In the genomic region with DNA sequence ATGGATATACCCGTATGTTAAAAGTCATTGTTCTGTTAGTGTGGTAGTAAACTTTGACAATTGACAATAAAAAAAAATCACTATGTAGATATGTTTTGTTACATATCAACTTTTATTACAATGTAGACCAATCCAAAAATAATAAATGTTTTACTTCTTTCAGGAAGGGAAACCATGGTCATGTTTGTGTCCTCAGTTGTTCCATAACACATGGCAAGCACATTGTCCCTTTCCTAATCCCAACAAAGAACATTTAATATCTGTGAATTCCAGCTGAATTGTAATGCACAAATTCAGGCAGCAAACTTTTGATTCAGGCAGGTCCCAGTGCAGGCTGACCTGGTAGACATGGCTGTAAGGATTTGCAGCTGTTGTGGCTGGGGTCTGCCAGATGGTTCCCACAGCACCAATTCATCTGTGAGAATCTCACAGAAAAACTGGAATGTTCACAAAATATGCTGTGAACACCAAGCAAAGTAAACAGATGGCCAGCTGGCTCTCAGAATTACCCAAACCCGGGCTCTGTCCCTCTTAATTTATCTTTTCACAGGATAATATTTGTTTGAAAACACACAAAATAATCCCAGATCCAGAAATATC, we compare ENCODE assay signal across 2 cellular contexts.
TF ChIP-seq lines count a peak whose summit lies in the region.

No MANE protein-coding gene starts in this region.

TF ChIP-seq in K562, 482 proteins besides CTCF, POLR2A, EP300 and RAD21:
- TF ChIP-seq ZNF311 (CRISPR knock-in tag; IDR thresholded peaks at IDR 0.05) (no peak), JUN (IDR thresholded peaks at IDR 0.05; ENCODE audit: borderline replicate concordance, low read depth, low read length) (no peak), JUN (CRISPR knock-in tag; IDR thresholded peaks at IDR 0.05; ENCODE audit: borderline replicate concordance) (no peak), CCNT2 (IDR thresholded peaks at IDR 0.05; ENCODE audit: borderline replicate concordance, extremely low read depth, insufficient read length, low read depth, low read length) (no peak), RBM15 (IDR thresholded peaks at IDR 0.05; ENCODE audit: insufficient read depth, low read length) (no peak)
- TF ChIP-seq, protein P1, sequence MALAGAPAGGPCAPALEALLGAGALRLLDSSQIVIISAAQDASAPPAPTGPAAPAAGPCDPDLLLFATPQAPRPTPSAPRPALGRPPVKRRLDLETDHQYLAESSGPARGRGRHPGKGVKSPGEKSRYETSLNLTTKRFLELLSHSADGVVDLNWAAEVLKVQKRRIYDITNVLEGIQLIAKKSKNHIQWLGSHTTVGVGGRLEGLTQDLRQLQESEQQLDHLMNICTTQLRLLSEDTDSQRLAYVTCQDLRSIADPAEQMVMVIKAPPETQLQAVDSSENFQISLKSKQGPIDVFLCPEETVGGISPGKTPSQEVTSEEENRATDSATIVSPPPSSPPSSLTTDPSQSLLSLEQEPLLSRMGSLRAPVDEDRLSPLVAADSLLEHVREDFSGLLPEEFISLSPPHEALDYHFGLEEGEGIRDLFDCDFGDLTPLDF (CRISPR knock-in tag; IDR thresholded peaks at IDR 0.05), result no peak

TF ChIP-seq in GM23338, 12 proteins besides CTCF, POLR2A, EP300 and RAD21:
- TF ChIP-seq STAT1 (IDR thresholded peaks at IDR 0.05; ENCODE audit: unreplicated experiment) (no peak), EZH2phosphoT487 (IDR thresholded peaks at IDR 0.05; ENCODE audit: unreplicated experiment) (no peak), EZH2 (IDR thresholded peaks at IDR 0.05; ENCODE audit: low read depth, unreplicated experiment) (no peak), REST (IDR thresholded peaks at IDR 0.05; ENCODE audit: unreplicated experiment) (no peak), NANOG (IDR thresholded peaks at IDR 0.05; ENCODE audit: borderline replicate concordance) (no peak), ZNF331 (CRISPR knock-in tag; IDR thresholded peaks at IDR 0.05; ENCODE audit: low read depth) (no peak), JUNB (IDR thresholded peaks at IDR 0.05; ENCODE audit: unreplicated experiment) (no peak), CREB1 (CRISPR knock-in tag; IDR thresholded peaks at IDR 0.05; ENCODE audit: low read depth) (no peak), ZNF114 (CRISPR knock-in tag; IDR thresholded peaks at IDR 0.05) (no peak), POLR2AphosphoS5 (IDR thresholded peaks at IDR 0.05; ENCODE audit: low read depth) (no peak)
- TF ChIP-seq, protein P2, sequence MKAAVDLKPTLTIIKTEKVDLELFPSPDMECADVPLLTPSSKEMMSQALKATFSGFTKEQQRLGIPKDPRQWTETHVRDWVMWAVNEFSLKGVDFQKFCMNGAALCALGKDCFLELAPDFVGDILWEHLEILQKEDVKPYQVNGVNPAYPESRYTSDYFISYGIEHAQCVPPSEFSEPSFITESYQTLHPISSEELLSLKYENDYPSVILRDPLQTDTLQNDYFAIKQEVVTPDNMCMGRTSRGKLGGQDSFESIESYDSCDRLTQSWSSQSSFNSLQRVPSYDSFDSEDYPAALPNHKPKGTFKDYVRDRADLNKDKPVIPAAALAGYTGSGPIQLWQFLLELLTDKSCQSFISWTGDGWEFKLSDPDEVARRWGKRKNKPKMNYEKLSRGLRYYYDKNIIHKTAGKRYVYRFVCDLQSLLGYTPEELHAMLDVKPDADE (IDR thresholded peaks at IDR 0.05), result no peak
- TF ChIP-seq, protein P3, sequence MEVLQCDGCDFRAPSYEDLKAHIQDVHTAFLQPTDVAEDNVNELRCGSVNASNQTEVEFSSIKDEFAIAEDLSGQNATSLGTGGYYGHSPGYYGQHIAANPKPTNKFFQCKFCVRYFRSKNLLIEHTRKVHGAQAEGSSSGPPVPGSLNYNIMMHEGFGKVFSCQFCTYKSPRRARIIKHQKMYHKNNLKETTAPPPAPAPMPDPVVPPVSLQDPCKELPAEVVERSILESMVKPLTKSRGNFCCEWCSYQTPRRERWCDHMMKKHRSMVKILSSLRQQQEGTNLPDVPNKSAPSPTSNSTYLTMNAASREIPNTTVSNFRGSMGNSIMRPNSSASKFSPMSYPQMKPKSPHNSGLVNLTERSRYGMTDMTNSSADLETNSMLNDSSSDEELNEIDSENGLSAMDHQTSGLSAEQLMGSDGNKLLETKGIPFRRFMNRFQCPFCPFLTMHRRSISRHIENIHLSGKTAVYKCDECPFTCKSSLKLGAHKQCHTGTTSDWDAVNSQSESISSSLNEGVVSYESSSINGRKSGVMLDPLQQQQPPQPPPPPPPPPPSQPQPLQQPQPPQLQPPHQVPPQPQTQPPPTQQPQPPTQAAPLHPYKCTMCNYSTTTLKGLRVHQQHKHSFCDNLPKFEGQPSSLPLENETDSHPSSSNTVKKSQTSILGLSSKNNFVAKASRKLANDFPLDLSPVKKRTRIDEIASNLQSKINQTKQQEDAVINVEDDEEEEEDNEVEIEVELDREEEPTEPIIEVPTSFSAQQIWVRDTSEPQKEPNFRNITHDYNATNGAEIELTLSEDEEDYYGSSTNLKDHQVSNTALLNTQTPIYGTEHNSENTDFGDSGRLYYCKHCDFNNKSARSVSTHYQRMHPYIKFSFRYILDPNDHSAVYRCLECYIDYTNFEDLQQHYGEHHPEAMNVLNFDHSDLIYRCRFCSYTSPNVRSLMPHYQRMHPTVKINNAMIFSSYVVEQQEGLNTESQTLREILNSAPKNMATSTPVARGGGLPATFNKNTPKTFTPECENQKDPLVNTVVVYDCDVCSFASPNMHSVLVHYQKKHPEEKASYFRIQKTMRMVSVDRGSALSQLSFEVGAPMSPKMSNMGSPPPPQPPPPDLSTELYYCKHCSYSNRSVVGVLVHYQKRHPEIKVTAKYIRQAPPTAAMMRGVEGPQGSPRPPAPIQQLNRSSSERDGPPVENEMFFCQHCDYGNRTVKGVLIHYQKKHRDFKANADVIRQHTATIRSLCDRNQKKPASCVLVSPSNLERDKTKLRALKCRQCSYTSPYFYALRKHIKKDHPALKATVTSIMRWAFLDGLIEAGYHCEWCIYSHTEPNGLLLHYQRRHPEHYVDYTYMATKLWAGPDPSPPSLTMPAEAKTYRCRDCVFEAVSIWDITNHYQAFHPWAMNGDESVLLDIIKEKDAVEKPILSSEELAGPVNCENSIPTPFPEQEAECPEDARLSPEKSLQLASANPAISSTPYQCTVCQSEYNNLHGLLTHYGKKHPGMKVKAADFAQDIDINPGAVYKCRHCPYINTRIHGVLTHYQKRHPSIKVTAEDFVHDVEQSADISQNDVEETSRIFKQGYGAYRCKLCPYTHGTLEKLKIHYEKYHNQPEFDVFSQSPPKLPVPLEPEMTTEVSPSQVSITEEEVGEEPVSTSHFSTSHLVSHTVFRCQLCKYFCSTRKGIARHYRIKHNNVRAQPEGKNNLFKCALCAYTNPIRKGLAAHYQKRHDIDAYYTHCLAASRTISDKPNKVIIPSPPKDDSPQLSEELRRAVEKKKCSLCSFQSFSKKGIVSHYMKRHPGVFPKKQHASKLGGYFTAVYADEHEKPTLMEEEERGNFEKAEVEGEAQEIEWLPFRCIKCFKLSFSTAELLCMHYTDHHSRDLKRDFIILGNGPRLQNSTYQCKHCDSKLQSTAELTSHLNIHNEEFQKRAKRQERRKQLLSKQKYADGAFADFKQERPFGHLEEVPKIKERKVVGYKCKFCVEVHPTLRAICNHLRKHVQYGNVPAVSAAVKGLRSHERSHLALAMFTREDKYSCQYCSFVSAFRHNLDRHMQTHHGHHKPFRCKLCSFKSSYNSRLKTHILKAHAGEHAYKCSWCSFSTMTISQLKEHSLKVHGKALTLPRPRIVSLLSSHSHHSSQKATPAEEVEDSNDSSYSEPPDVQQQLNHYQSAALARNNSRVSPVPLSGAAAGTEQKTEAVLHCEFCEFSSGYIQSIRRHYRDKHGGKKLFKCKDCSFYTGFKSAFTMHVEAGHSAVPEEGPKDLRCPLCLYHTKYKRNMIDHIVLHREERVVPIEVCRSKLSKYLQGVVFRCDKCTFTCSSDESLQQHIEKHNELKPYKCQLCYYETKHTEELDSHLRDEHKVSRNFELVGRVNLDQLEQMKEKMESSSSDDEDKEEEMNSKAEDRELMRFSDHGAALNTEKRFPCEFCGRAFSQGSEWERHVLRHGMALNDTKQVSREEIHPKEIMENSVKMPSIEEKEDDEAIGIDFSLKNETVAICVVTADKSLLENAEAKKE (CRISPR knock-in tag; IDR thresholded peaks at IDR 0.05), result no peak
